In genomic region chr10:32346134-32346550, GRCh38 we compare ENCODE assay signal across 1 cellular context.
TF ChIP-seq lines count a peak whose summit lies in the region.

No MANE protein-coding gene starts in this region.

TF ChIP-seq in GM12878, 131 proteins besides CTCF, POLR2A, EP300 and RAD21 (continued from another document and continues in another):
- TF ChIP-seq ZBTB33 (IDR thresholded peaks at IDR 0.05): no peak
- peak; percentile 93 for TF ChIP-seq USF1 (IDR thresholded peaks at IDR 0.05; ENCODE audit: borderline replicate concordance, extremely low read length, insufficient read depth, low read depth, low read length)
- peak; percentile 11 for TF ChIP-seq BCL3 (IDR thresholded peaks at IDR 0.05; ENCODE audit: borderline replicate concordance, insufficient read depth, low read depth, low read length, poor library complexity, severe bottlenecking)
- TF ChIP-seq STAT1 (conservative IDR thresholded peaks at IDR 0.05): 0 out of 2 replicates have a peak, but pooled peaks have one; percentile 53
- TF ChIP-seq ZNF592 (IDR thresholded peaks at IDR 0.05): peak; percentile 94
- TF ChIP-seq STAT3 (IDR thresholded peaks at IDR 0.05; ENCODE audit: low read depth, low read length): no peak
- TF ChIP-seq RELB (IDR thresholded peaks at IDR 0.05; ENCODE audit: low read depth): no peak
- TF ChIP-seq YBX1 (IDR thresholded peaks at IDR 0.05): no peak
- TF ChIP-seq EGR1 (IDR thresholded peaks at IDR 0.05; ENCODE audit: borderline replicate concordance in 1 of 2, low read depth in 2 of 2, low read length in 2 of 2): peak in 1 of 2 experiments; percentile 55; a peak in 1 of 3 replicates
- no peak for TF ChIP-seq CBX3 (IDR thresholded peaks at IDR 0.05; ENCODE audit: borderline replicate concordance, low read depth)
- TF ChIP-seq EZH2 (IDR thresholded peaks at IDR 0.05; ENCODE audit: borderline replicate concordance, control insufficient read depth, low read depth, low read length): no peak
- TF ChIP-seq ZBED1 (IDR thresholded peaks at IDR 0.05; ENCODE audit: borderline replicate concordance): no peak
- no peak for TF ChIP-seq KLF5 (IDR thresholded peaks at IDR 0.05; ENCODE audit: partially characterized antibody)
- TF ChIP-seq CREM (IDR thresholded peaks at IDR 0.05; ENCODE audit: low read depth): peak; percentile 32; the same call in 1 of the 2 replicates
- TF ChIP-seq MEF2A (IDR thresholded peaks at IDR 0.05; ENCODE audit: insufficient read depth, low read depth, low read length): peak; percentile 39; the same call in 1 of the 2 replicates
- TF ChIP-seq RAD51 (IDR thresholded peaks at IDR 0.05): peak; percentile 98
- TF ChIP-seq IKZF1 (conservative IDR thresholded peaks at IDR 0.05): peak; percentile 88
- peak; percentile 69 for TF ChIP-seq EED (IDR thresholded peaks at IDR 0.05; ENCODE audit: low read depth)
- no peak for TF ChIP-seq E2F4 (IDR thresholded peaks at IDR 0.05; ENCODE audit: low read depth, low read length)
- TF ChIP-seq KDM1A (IDR thresholded peaks at IDR 0.05; ENCODE audit: borderline replicate concordance): no peak
- no peak for TF ChIP-seq CUX1 (IDR thresholded peaks at IDR 0.05; ENCODE audit: insufficient replicate concordance, low read depth, low read length)
- no peak for TF ChIP-seq HDAC6 (IDR thresholded peaks at IDR 0.05; ENCODE audit: unreplicated experiment)
- TF ChIP-seq USF2 (IDR thresholded peaks at IDR 0.05; ENCODE audit: borderline replicate concordance, low read depth, low read length): peak; percentile 67
- TF ChIP-seq ATF2 (IDR thresholded peaks at IDR 0.05; ENCODE audit: low read length): no peak
- no peak for TF ChIP-seq ZNF384 (IDR thresholded peaks at IDR 0.05; ENCODE audit: borderline replicate concordance, low read depth, low read length)
- peak; percentile 67 for TF ChIP-seq NR2C1 (IDR thresholded peaks at IDR 0.05)
- no peak for TF ChIP-seq JUNB (IDR thresholded peaks at IDR 0.05)
- peak; percentile 83 for TF ChIP-seq BACH1 (IDR thresholded peaks at IDR 0.05; ENCODE audit: borderline replicate concordance)
- peak; percentile 26; the same call in 1 of the 2 replicates for TF ChIP-seq PKNOX1 (IDR thresholded peaks at IDR 0.05)
- 0 out of 2 replicates have a peak, but pooled peaks have one; percentile 29 for TF ChIP-seq FOXM1 (IDR thresholded peaks at IDR 0.05; ENCODE audit: low read depth, low read length)
- TF ChIP-seq TCF3 (IDR thresholded peaks at IDR 0.05; ENCODE audit: borderline replicate concordance, insufficient read depth, low read depth, low read length): peak; percentile 57; the same call in 1 of the 2 replicates
- TF ChIP-seq SP1 (IDR thresholded peaks at IDR 0.05; ENCODE audit: low read depth, low read length): no peak
- TF ChIP-seq RELA (IDR thresholded peaks at IDR 0.05; ENCODE audit: borderline replicate concordance, partially characterized antibody): peak; percentile 59
- TF ChIP-seq BRCA1 (IDR thresholded peaks at IDR 0.05; ENCODE audit: low read depth, low read length): no peak
- TF ChIP-seq RFX5 (IDR thresholded peaks at IDR 0.05; ENCODE audit: low read depth, low read length): 0 out of 2 replicates have a peak, but pooled peaks have one; percentile 41
- no peak for TF ChIP-seq SIX5 (IDR thresholded peaks at IDR 0.05; ENCODE audit: low read depth, low read length, severe bottlenecking)
